In the genomic region with DNA sequence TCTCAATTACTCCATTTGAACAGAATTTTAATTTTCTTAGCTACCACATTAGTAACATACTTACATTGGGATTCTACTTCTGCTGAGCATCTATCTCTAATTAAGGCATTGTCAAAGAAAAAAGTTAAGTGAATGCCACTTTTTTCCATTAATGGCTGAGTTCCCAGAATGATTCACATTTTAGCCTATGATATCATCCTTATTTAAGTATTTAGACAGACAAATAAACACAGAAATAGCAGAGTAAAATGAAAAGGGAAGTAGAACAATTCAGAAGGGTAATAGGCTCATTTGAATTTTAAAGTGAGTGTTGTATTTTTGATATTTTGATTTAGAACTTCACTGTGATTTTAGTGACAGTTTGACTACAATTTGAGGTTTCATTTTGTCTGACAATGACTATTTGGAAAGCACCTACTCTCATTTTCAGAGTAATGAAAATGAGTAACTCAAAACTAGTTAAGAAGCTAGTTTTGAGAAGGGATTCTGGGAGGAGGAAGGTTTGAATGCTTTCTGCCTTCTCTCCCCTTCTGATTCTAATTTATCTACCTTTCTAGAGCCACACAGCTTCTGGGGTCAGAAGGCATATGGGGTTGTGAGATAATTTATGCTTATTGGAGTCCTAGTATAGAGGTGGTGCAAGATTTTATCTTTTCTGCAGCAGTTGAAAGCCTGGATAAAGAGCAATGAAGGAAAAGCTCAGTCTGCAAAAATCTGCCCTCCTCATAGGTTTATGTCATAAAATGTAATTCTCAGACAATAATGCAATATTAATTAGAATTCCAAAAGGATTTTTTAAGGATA, we compare ENCODE assay signal across 8 cellular contexts. TPM values are rescaled to one million over a fixed set of nuclear protein-coding genes. Genes with fewer than 3 reads are reported as not detected.
DNase-seq lines count a peak whose midpoint lies in the region; FAIRE-seq and TF ChIP-seq lines count a peak whose summit lies in the region.

No MANE protein-coding gene starts in this region.

- H3K36me3 ChIP-seq in CD4-positive, alpha-beta memory T cell (ENCODE audit: insufficient read depth, low read length): no peaks in the 10 kb centered on the region

- no peak overlapping the region for H3K27ac Mint-ChIP-seq in CD4-positive, alpha-beta memory T cell

- POLR2A ChIA-PET in CD4-positive, alpha-beta memory T cell (lab: Charles Lee; ENCODE audit: partially characterized antibody): interaction anchor here (1.3 kb wide), 1 partner anchor 14 kb away, joined by 7 read pairs; no protein-coding TSS in a partner anchor

- no peaks in the 10 kb centered on the region for H3K9me3 Mint-ChIP-seq in CD4-positive, alpha-beta memory T cell

- H3K9me3 ChIP-seq in CD4-positive, alpha-beta memory T cell (ENCODE audit: control insufficient read depth in 1 of 2, low read length in 2 of 2): no peaks in the 10 kb centered on the region

- no peak for TF ChIP-seq CTCF in fibroblast of pulmonary artery (IDR thresholded peaks at IDR 0.05; ENCODE audit: low read length, missing control alignments)

- H3K36me3 Mint-ChIP-seq in CD4-positive, alpha-beta memory T cell: peaks cover 22 to 37% of the 10 kb centered on the region in 2 donors

- H3K4me3 Mint-ChIP-seq in CD4-positive, alpha-beta memory T cell: no peak overlapping the region

- no peaks in the 10 kb centered on the region for H3K27me3 Mint-ChIP-seq in CD4-positive, alpha-beta memory T cell

- H3K4me1 ChIP-seq in CD4-positive, alpha-beta memory T cell (ENCODE audit: insufficient read depth, low read length): peaks cover 13% of the 10 kb centered on the region

- H3K27me3 ChIP-seq in CD4-positive, alpha-beta memory T cell (ENCODE audit: insufficient read depth, low read length): no peaks in the 10 kb centered on the region

- peak; percentile 88 for FAIRE-seq in GM18507 (lab: Jason Lieb, UNC)

- H3K4me1 Mint-ChIP-seq in CD4-positive, alpha-beta memory T cell: peaks cover 15 to 23% (median 18%) of the 10 kb centered on the region in 4 donors

- intact Hi-C loops in CD4-positive, alpha-beta memory T cell (cut with micrococcal nuclease): no loop called here

- H3K4me3 ChIP-seq in fibroblast of pulmonary artery (replicated peaks; ENCODE audit: low read depth, low read length): no peak overlapping the region
- no peak overlapping the region for H3K4me3 ChIP-seq in CD4-positive, alpha-beta memory T cell (ENCODE audit: low read length in 2 of 2)

- DNase-seq in GM18507 (ENCODE audit: extremely low spot score, insufficient read length, low read depth): peak; percentile 8
- peak; percentile 65 for DNase-seq in HCEC 1CT
- peak; percentile 17 for DNase-seq in NCI-H446 treated with DMSO at 0.1 percent for 48 hours (lab: John Stamatoyannopoulos, UW)
- DNase-seq in fibroblast of pulmonary artery (ENCODE audit: low read depth): peak; percentile 72
- peak; percentile 47 for DNase-seq in superior temporal gyrus (ENCODE audit: extremely low spot score)
- no peak for DNase-seq in hepatic stellate cell (ENCODE audit: low spot score)
- DNase-seq in CD4-positive, alpha-beta memory T cell: no peak
- no peak for DNase-seq in SKM-1 treated with dmso at 0.1 percent for 144 hours (lab: John Stamatoyannopoulos, UW; ENCODE audit: unreplicated experiment)

- H3K27ac ChIP-seq in CD4-positive, alpha-beta memory T cell (ENCODE audit: low read depth, low read length): no peak overlapping the region

- CTCF ChIA-PET in CD4-positive, alpha-beta memory T cell (lab: Charles Lee; ENCODE audit: partially characterized antibody): interaction anchor here (1.2 kb wide), 1 partner anchor 13 kb away, joined by 3 read pairs; no protein-coding TSS in a partner anchor

RNA-seq across cellular contexts. Expression of gene LYPLAL1, which starts 15.5 kb away (rescaled TPM):
- total RNA-seq in CD4-positive, alpha-beta memory T cell: 10 to 100 TPM; 22.1 to 25.2 TPM
- 10 to 100 TPM; 33.4 to 33.7 TPM for polyA plus RNA-seq in CD4-positive, alpha-beta memory T cell

Comparison
In these comparisons a context has a peak if more than half of its experiments do, and no peak if none do; other contexts are left out.
1. DNase-seq: peak in GM18507 (single experiment), HCEC 1CT (single experiment), NCI-H446 treated with DMSO at 0.1 percent for 48 hours (single experiment), fibroblast of pulmonary artery (single experiment) and superior temporal gyrus (single experiment); none in hepatic stellate cell (single experiment), CD4-positive, alpha-beta memory T cell (0 of 5) and SKM-1 treated with dmso at 0.1 percent for 144 hours (single experiment).